1 cellular context compared by ENCODE assay signal in genomic region chr9:128504485-128505413, GRCh38.
TF ChIP-seq lines count a peak whose summit lies in the region.

A gene with protein sequence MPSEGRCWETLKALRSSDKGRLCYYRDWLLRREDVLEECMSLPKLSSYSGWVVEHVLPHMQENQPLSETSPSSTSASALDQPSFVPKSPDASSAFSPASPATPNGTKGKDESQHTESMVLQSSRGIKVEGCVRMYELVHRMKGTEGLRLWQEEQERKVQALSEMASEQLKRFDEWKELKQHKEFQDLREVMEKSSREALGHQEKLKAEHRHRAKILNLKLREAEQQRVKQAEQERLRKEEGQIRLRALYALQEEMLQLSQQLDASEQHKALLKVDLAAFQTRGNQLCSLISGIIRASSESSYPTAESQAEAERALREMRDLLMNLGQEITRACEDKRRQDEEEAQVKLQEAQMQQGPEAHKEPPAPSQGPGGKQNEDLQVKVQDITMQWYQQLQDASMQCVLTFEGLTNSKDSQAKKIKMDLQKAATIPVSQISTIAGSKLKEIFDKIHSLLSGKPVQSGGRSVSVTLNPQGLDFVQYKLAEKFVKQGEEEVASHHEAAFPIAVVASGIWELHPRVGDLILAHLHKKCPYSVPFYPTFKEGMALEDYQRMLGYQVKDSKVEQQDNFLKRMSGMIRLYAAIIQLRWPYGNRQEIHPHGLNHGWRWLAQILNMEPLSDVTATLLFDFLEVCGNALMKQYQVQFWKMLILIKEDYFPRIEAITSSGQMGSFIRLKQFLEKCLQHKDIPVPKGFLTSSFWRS (plus strand): TSS chr9:128504719. CDS start chr9:128504806, 87 bp downstream.

TF ChIP-seq in K562, 482 proteins besides CTCF, POLR2A, EP300 and RAD21 (continued from another document and continues in another):
- 0 out of 3 replicates have a peak, but pooled peaks of 1 of the 2 experiments have one; percentile 42 for TF ChIP-seq CBX3 (IDR thresholded peaks at IDR 0.05; ENCODE audit: borderline replicate concordance in 1 of 2, low read length in 2 of 2)
- TF ChIP-seq NFATC3 (IDR thresholded peaks at IDR 0.05) = no peak
- TF ChIP-seq CHCHD3 (CRISPR knock-in tag; IDR thresholded peaks at IDR 0.05) = no peak
- peak; percentile 9; the same call in 1 of the 2 replicates for TF ChIP-seq MXI1 (IDR thresholded peaks at IDR 0.05; ENCODE audit: low read depth, low read length)
- no peak for TF ChIP-seq DNMT1 (IDR thresholded peaks at IDR 0.05)
- TF ChIP-seq TCF3 (CRISPR knock-in tag; IDR thresholded peaks at IDR 0.05) = peak; percentile 28
- peak; percentile 65 for TF ChIP-seq ETV1 (tag; conservative IDR thresholded peaks at IDR 0.05; ENCODE audit: low read depth)
- peak; percentile 83 for TF ChIP-seq FOXP1 (CRISPR knock-in tag; IDR thresholded peaks at IDR 0.05)
- peak; percentile 80 for TF ChIP-seq NR2C1 (IDR thresholded peaks at IDR 0.05)
- TF ChIP-seq NR2C1 (tag; IDR thresholded peaks at IDR 0.05) = peak; percentile 83
- TF ChIP-seq GATAD2A (IDR thresholded peaks at IDR 0.05) = no peak
- peak in 1 of 2 experiments; percentile 32; a peak in 1 of 4 replicates for TF ChIP-seq FOXA3 (CRISPR knock-in tag; conservative IDR thresholded peaks at IDR 0.05 in 1 of 2, IDR thresholded peaks at IDR 0.05 in 1 of 2)
- TF ChIP-seq, protein P1, sequence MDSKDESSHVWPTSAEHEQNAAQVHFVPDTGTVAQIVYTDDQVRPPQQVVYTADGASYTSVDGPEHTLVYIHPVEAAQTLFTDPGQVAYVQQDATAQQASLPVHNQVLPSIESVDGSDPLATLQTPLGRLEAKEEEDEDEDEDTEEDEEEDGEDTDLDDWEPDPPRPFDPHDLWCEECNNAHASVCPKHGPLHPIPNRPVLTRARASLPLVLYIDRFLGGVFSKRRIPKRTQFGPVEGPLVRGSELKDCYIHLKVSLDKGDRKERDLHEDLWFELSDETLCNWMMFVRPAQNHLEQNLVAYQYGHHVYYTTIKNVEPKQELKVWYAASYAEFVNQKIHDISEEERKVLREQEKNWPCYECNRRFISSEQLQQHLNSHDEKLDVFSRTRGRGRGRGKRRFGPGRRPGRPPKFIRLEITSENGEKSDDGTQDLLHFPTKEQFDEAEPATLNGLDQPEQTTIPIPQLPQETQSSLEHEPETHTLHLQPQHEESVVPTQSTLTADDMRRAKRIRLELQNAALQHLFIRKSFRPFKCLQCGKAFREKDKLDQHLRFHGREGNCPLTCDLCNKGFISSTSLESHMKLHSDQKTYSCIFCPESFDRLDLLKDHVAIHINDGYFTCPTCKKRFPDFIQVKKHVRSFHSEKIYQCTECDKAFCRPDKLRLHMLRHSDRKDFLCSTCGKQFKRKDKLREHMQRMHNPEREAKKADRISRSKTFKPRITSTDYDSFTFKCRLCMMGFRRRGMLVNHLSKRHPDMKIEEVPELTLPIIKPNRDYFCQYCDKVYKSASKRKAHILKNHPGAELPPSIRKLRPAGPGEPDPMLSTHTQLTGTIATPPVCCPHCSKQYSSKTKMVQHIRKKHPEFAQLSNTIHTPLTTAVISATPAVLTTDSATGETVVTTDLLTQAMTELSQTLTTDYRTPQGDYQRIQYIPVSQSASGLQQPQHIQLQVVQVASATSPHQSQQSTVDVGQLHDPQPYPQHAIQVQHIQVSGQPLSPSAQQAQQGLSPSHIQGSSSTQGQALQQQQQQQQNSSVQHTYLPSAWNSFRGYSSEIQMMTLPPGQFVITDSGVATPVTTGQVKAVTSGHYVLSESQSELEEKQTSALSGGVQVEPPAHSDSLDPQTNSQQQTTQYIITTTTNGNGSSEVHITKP (IDR thresholded peaks at IDR 0.05; ENCODE audit: partially characterized antibody) = peak; percentile 37
- TF ChIP-seq, protein P2, sequence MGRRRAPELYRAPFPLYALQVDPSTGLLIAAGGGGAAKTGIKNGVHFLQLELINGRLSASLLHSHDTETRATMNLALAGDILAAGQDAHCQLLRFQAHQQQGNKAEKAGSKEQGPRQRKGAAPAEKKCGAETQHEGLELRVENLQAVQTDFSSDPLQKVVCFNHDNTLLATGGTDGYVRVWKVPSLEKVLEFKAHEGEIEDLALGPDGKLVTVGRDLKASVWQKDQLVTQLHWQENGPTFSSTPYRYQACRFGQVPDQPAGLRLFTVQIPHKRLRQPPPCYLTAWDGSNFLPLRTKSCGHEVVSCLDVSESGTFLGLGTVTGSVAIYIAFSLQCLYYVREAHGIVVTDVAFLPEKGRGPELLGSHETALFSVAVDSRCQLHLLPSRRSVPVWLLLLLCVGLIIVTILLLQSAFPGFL (CRISPR knock-in tag; IDR thresholded peaks at IDR 0.05) = no peak
- TF ChIP-seq, protein P3, sequence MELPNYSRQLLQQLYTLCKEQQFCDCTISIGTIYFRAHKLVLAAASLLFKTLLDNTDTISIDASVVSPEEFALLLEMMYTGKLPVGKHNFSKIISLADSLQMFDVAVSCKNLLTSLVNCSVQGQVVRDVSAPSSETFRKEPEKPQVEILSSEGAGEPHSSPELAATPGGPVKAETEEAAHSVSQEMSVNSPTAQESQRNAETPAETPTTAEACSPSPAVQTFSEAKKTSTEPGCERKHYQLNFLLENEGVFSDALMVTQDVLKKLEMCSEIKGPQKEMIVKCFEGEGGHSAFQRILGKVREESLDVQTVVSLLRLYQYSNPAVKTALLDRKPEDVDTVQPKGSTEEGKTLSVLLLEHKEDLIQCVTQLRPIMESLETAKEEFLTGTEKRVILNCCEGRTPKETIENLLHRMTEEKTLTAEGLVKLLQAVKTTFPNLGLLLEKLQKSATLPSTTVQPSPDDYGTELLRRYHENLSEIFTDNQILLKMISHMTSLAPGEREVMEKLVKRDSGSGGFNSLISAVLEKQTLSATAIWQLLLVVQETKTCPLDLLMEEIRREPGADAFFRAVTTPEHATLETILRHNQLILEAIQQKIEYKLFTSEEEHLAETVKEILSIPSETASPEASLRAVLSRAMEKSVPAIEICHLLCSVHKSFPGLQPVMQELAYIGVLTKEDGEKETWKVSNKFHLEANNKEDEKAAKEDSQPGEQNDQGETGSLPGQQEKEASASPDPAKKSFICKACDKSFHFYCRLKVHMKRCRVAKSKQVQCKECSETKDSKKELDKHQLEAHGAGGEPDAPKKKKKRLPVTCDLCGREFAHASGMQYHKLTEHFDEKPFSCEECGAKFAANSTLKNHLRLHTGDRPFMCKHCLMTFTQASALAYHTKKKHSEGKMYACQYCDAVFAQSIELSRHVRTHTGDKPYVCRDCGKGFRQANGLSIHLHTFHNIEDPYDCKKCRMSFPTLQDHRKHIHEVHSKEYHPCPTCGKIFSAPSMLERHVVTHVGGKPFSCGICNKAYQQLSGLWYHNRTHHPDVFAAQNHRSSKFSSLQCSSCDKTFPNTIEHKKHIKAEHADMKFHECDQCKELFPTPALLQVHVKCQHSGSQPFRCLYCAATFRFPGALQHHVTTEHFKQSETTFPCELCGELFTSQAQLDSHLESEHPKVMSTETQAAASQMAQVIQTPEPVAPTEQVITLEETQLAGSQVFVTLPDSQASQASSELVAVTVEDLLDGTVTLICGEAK (IDR thresholded peaks at IDR 0.05) = peak; percentile 72
- TF ChIP-seq, protein P3 (CRISPR knock-in tag; IDR thresholded peaks at IDR 0.05) = no peak
- 0 out of 4 replicates have a peak, but pooled peaks of 1 of the 2 experiments have one; percentile 35 for TF ChIP-seq ZMIZ1 (IDR thresholded peaks at IDR 0.05; ENCODE audit: low read depth in 2 of 2, low read length in 2 of 2)
- TF ChIP-seq, protein P4, sequence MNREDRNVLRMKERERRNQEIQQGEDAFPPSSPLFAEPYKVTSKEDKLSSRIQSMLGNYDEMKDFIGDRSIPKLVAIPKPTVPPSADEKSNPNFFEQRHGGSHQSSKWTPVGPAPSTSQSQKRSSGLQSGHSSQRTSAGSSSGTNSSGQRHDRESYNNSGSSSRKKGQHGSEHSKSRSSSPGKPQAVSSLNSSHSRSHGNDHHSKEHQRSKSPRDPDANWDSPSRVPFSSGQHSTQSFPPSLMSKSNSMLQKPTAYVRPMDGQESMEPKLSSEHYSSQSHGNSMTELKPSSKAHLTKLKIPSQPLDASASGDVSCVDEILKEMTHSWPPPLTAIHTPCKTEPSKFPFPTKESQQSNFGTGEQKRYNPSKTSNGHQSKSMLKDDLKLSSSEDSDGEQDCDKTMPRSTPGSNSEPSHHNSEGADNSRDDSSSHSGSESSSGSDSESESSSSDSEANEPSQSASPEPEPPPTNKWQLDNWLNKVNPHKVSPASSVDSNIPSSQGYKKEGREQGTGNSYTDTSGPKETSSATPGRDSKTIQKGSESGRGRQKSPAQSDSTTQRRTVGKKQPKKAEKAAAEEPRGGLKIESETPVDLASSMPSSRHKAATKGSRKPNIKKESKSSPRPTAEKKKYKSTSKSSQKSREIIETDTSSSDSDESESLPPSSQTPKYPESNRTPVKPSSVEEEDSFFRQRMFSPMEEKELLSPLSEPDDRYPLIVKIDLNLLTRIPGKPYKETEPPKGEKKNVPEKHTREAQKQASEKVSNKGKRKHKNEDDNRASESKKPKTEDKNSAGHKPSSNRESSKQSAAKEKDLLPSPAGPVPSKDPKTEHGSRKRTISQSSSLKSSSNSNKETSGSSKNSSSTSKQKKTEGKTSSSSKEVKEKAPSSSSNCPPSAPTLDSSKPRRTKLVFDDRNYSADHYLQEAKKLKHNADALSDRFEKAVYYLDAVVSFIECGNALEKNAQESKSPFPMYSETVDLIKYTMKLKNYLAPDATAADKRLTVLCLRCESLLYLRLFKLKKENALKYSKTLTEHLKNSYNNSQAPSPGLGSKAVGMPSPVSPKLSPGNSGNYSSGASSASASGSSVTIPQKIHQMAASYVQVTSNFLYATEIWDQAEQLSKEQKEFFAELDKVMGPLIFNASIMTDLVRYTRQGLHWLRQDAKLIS (CRISPR knock-in tag; IDR thresholded peaks at IDR 0.05) = 0 out of 2 replicates have a peak, but pooled peaks have one; percentile 8
- TF ChIP-seq PML (IDR thresholded peaks at IDR 0.05; ENCODE audit: low read length) = peak; percentile 76
- TF ChIP-seq BHLHE40 (IDR thresholded peaks at IDR 0.05; ENCODE audit: low read length) = peak; percentile 91
- TF ChIP-seq HOMEZ (CRISPR knock-in tag; IDR thresholded peaks at IDR 0.05) = peak; percentile 18; the same call in 1 of the 2 replicates
